ENCODE assay signal across 13 cellular contexts in genomic region chr1:171221665-171222591, GRCh38. TPM values are rescaled to one million over a fixed set of nuclear protein-coding genes. Genes with fewer than 3 reads are reported as not detected.
DNase-seq lines count a peak whose midpoint lies in the region; ATAC-seq, FAIRE-seq and TF ChIP-seq lines count a peak whose summit lies in the region.
"Had no signal": no experiment of that assay in that cellular context is flagged by ENCODE, and none has a peak within 500 bp of the region (broad histone marks: within the 10 kb centered on the region; RNA-seq: fewer than 3 reads in every experiment).

No MANE protein-coding gene starts in this region.

- H3K9me3 ChIP-seq in RWPE2 (ENCODE audit: severe bottlenecking) = no peaks in the 10 kb centered on the region
- H3K9me3 ChIP-seq in esophagus muscularis mucosa = no peaks in the 10 kb centered on the region
- H3K9me3 ChIP-seq: psoas muscle had no signal

- no peak overlapping the region for H3K4me3 ChIP-seq in RWPE2 (ENCODE audit: severe bottlenecking)
- no peak overlapping the region for H3K4me3 ChIP-seq in esophagus muscularis mucosa
- H3K4me3 ChIP-seq: GM23248, K562, psoas muscle had no signal

- H3K36me3 ChIP-seq in RWPE2 (ENCODE audit: low read depth) (no peaks in the 10 kb centered on the region), esophagus muscularis mucosa (no peaks in the 10 kb centered on the region)

- intact Hi-C loops in esophagus muscularis mucosa (cut with DNase I) = no loop called here

- no peak for FAIRE-seq in GM12891 (lab: Jason Lieb, UNC)

- 0 out of 3 replicates have a peak, but pooled peaks have one; percentile 33 for ATAC-seq in RWPE2 (ENCODE audit: low read depth)
- ATAC-seq in HG02678 (IDR thresholded peaks at IDR 0.05; ENCODE audit: unreplicated experiment) = no peak
- ATAC-seq in HG03159 (IDR thresholded peaks at IDR 0.05; ENCODE audit: unreplicated experiment) = no peak
- ATAC-seq: K562 had no signal

- TF ChIP-seq CTCF in 22Rv1 (IDR thresholded peaks at IDR 0.05) = no peak
- no peak for TF ChIP-seq CTCF in RWPE2 (IDR thresholded peaks at IDR 0.05; ENCODE audit: poor library complexity, severe bottlenecking)
- TF ChIP-seq CTCF in esophagus muscularis mucosa (IDR thresholded peaks at IDR 0.05) = no peak

- H3K27ac ChIP-seq in 22Rv1 (0 out of 2 replicates have a peak overlapping the region, but pooled peaks have one; percentile 4), RWPE2 (ENCODE audit: poor library complexity, severe bottlenecking) (peak overlapping the region; percentile 11), esophagus muscularis mucosa (replicated peaks in 1 of 4) (peak overlapping the region; percentile 50 to 62 (median 56))
- H3K27ac ChIP-seq: GM23248, psoas muscle had no signal

- no peaks in the 10 kb centered on the region for H3K27me3 ChIP-seq in RWPE2 (ENCODE audit: insufficient read depth, poor library complexity, severe bottlenecking)
- no peaks in the 10 kb centered on the region for H3K27me3 ChIP-seq in esophagus muscularis mucosa

- H3K4me1 ChIP-seq in RWPE2 (ENCODE audit: insufficient read depth, poor library complexity, severe bottlenecking) (peaks cover 4% of the 10 kb centered on the region), esophagus muscularis mucosa (peaks cover 4 to 63% (median 52%) of the 10 kb centered on the region in 4 donors)

- TF ChIP-seq POLR2A in esophagus muscularis mucosa (IDR thresholded peaks at IDR 0.05; ENCODE audit: low read depth) (no peak), GM12891 (IDR thresholded peaks at IDR 0.05; ENCODE audit: low read depth, low read length) (no peak)

- DNase-seq in RWPE2 (ENCODE audit: low spot score) = no peak
- no peak for DNase-seq in esophagus muscularis mucosa (ENCODE audit: extremely low spot score)
- peak; percentile 25 for DNase-seq in myocyte (ENCODE audit: low read depth)
- DNase-seq in stimulated activated CD4-positive, alpha-beta T cell treated with anti-CD3 and anti-CD28 coated beads, Interleukin-2, amount 100 ng/mL, for 24 hours = no peak
- DNase-seq in GM12891 (ENCODE audit: insufficient read length, low spot score) = no peak
- DNase-seq: activated naive CD4-positive, alpha-beta T cell; GM23248; NCI-H2107; psoas muscle had no signal

- no peak for TF ChIP-seq EP300 in esophagus muscularis mucosa (IDR thresholded peaks at IDR 0.05)

- WGBS in esophagus muscularis mucosa = 62% methylated on average over 5 of the region's 5 CpGs

TF ChIP-seq in GM12891, 5 proteins besides CTCF, POLR2A, EP300 and RAD21:
- TF ChIP-seq POU2F2 (IDR thresholded peaks at IDR 0.05; ENCODE audit: low read depth, low read length) (no peak), SPI1 (IDR thresholded peaks at IDR 0.05; ENCODE audit: low read depth, low read length) (no peak), POLR2AphosphoS5 (IDR thresholded peaks at IDR 0.05; ENCODE audit: low read depth, low read length) (no peak), PAX5 (IDR thresholded peaks at IDR 0.05; ENCODE audit: insufficient read depth, low read length, severe bottlenecking) (no peak), TAF1 (IDR thresholded peaks at IDR 0.05; ENCODE audit: low read depth, low read length) (no peak)
TF ChIP-seq in GM12891: peak in this region for 0.

RNA-seq across cellular contexts. Expression of gene FMO1, which starts 26.4 kb away (rescaled TPM):
- total RNA-seq in esophagus muscularis mucosa = under 1 TPM in 1 of 4 donors, not detected in 3; 0.34 TPM
- total RNA-seq in myocyte = 0.08 TPM in 1 of 2 replicates, not detected in the other
- not detected for polyA plus RNA-seq in myocyte (2012)
- polyA plus RNA-seq in GM12891 (2012; ENCODE audit: low read depth, missing spikeins) = not detected
- total RNA-seq: GM23248, K562 had no signal
- polyA plus RNA-seq: GM23248, K562 had no signal

RNA-seq across cellular contexts. Expression of gene FMO2, which starts 36.8 kb away (rescaled TPM):
- total RNA-seq in esophagus muscularis mucosa (10 to 100 TPM; 41.1 to 69.4 (median 56.2) TPM), myocyte (not detected in 2 replicates)
- polyA plus RNA-seq in myocyte (2012) = not detected
- polyA plus RNA-seq in GM12891 (2012; ENCODE audit: low read depth, missing spikeins) = not detected
- total RNA-seq: GM23248, K562 had no signal
- polyA plus RNA-seq: GM23248, K562 had no signal

Comparison
In these comparisons a context has a peak if more than half of its experiments do, and no peak if none do; other contexts are left out.
1. H3K27ac ChIP-seq: peak in every context shown above with its lines; median percentile 56 in esophagus muscularis mucosa; 11 in RWPE2; 4 in 22Rv1.
2. RNA of gene FMO2, which starts 36.8 kb away (total RNA-seq): 41.1 to 69.4 TPM in esophagus muscularis mucosa; not detected in myocyte; every median in the first group is over 10 times any median in the second.